ENCODE assay signal across 2 cellular contexts in genomic region chr10:72733989-72734388, GRCh38.
TF ChIP-seq lines count a peak whose summit lies in the region.

No MANE protein-coding gene starts in this region.

TF ChIP-seq in HepG2, 621 proteins besides CTCF, POLR2A, EP300 and RAD21:
- TF ChIP-seq, protein P1, sequence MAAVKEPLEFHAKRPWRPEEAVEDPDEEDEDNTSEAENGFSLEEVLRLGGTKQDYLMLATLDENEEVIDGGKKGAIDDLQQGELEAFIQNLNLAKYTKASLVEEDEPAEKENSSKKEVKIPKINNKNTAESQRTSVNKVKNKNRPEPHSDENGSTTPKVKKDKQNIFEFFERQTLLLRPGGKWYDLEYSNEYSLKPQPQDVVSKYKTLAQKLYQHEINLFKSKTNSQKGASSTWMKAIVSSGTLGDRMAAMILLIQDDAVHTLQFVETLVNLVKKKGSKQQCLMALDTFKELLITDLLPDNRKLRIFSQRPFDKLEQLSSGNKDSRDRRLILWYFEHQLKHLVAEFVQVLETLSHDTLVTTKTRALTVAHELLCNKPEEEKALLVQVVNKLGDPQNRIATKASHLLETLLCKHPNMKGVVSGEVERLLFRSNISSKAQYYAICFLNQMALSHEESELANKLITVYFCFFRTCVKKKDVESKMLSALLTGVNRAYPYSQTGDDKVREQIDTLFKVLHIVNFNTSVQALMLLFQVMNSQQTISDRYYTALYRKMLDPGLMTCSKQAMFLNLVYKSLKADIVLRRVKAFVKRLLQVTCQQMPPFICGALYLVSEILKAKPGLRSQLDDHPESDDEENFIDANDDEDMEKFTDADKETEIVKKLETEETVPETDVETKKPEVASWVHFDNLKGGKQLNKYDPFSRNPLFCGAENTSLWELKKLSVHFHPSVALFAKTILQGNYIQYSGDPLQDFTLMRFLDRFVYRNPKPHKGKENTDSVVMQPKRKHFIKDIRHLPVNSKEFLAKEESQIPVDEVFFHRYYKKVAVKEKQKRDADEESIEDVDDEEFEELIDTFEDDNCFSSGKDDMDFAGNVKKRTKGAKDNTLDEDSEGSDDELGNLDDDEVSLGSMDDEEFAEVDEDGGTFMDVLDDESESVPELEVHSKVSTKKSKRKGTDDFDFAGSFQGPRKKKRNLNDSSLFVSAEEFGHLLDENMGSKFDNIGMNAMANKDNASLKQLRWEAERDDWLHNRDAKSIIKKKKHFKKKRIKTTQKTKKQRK (IDR thresholded peaks at IDR 0.05; ENCODE audit: low read length) = no peak
- TF ChIP-seq, protein P2, sequence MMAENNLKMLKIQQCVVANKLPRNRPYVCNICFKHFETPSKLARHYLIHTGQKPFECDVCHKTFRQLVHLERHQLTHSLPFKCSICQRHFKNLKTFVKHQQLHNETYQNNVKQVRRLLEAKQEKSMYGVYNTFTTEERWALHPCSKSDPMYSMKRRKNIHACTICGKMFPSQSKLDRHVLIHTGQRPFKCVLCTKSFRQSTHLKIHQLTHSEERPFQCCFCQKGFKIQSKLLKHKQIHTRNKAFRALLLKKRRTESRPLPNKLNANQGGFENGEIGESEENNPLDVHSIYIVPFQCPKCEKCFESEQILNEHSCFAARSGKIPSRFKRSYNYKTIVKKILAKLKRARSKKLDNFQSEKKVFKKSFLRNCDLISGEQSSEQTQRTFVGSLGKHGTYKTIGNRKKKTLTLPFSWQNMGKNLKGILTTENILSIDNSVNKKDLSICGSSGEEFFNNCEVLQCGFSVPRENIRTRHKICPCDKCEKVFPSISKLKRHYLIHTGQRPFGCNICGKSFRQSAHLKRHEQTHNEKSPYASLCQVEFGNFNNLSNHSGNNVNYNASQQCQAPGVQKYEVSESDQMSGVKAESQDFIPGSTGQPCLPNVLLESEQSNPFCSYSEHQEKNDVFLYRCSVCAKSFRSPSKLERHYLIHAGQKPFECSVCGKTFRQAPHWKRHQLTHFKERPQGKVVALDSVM (CRISPR knock-in tag; IDR thresholded peaks at IDR 0.05) = peak; percentile 36; the same call in 1 of the 2 replicates
- no peak for TF ChIP-seq PRPF4 (IDR thresholded peaks at IDR 0.05; ENCODE audit: low read depth, low read length, poor library complexity, severe bottlenecking)
- no peak for TF ChIP-seq ZNF34 (CRISPR knock-in tag; IDR thresholded peaks at IDR 0.05; ENCODE audit: borderline replicate concordance)
- no peak for TF ChIP-seq MLLT10 (CRISPR knock-in tag; IDR thresholded peaks at IDR 0.05)
- TF ChIP-seq MAZ (IDR thresholded peaks at IDR 0.05; ENCODE audit: borderline replicate concordance, low read depth, low read length) = no peak
- no peak for TF ChIP-seq MAZ (CRISPR knock-in tag; IDR thresholded peaks at IDR 0.05; ENCODE audit: low read depth)
- TF ChIP-seq, protein P3, sequence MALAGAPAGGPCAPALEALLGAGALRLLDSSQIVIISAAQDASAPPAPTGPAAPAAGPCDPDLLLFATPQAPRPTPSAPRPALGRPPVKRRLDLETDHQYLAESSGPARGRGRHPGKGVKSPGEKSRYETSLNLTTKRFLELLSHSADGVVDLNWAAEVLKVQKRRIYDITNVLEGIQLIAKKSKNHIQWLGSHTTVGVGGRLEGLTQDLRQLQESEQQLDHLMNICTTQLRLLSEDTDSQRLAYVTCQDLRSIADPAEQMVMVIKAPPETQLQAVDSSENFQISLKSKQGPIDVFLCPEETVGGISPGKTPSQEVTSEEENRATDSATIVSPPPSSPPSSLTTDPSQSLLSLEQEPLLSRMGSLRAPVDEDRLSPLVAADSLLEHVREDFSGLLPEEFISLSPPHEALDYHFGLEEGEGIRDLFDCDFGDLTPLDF (CRISPR knock-in tag; IDR thresholded peaks at IDR 0.05) = no peak
- no peak for TF ChIP-seq SNAPC4 (CRISPR knock-in tag; IDR thresholded peaks at IDR 0.05)
- no peak for TF ChIP-seq ZNF782 (CRISPR knock-in tag; IDR thresholded peaks at IDR 0.05; ENCODE audit: borderline replicate concordance)

TF ChIP-seq in HEK293, 187 proteins besides CTCF, POLR2A, EP300 and RAD21:
- peak; percentile 92 for TF ChIP-seq ZBTB6 (tag by site-specific recombination; IDR thresholded peaks at IDR 0.05)
- TF ChIP-seq, protein P4, sequence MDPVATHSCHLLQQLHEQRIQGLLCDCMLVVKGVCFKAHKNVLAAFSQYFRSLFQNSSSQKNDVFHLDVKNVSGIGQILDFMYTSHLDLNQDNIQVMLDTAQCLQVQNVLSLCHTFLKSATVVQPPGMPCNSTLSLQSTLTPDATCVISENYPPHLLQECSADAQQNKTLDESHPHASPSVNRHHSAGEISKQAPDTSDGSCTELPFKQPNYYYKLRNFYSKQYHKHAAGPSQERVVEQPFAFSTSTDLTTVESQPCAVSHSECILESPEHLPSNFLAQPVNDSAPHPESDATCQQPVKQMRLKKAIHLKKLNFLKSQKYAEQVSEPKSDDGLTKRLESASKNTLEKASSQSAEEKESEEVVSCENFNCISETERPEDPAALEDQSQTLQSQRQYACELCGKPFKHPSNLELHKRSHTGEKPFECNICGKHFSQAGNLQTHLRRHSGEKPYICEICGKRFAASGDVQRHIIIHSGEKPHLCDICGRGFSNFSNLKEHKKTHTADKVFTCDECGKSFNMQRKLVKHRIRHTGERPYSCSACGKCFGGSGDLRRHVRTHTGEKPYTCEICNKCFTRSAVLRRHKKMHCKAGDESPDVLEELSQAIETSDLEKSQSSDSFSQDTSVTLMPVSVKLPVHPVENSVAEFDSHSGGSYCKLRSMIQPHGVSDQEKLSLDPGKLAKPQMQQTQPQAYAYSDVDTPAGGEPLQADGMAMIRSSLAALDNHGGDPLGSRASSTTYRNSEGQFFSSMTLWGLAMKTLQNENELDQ (tag by site-specific recombination; IDR thresholded peaks at IDR 0.05; ENCODE audit: low read depth) = no peak
